21 cellular contexts compared by ENCODE assay signal in the genomic region with DNA sequence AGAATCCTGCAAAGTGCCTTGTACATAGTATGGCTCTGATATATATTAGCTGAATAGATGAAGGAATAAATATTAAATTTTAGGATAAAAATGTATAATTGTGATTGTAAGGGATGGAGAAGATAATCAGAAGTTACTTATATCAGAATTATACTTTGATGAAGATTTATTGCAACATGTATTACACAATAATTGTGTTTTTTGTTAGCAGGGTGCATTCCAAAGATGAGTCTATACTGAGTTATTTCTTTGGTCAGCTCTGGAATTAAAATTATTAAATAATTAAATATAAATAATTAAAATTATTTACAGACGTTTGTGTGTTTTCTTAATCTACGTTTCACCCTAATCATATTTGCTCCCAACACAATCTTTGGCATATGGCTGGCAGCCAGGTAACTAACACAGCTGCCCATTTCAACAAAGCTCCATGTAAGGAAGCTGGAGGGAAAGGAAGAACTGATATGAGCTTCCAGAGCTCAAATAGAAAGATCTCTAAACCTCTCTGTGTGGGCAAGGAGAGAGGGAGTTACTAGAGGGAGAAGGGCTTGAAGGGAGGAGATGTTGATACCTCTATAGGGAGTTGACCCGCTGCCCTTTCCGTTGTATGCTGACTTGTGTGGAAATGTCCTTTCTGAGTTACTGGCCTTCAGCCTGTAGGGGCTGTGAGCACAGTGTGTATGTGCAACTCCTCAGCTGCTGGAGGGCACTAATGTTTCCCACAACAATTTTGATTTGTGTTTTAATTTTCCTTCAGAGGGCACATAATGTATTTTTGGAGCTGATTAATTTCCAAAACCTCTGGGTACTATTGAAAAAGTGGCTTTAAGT.
"Had no signal": no experiment of that assay in that cellular context is flagged by ENCODE, and none has a peak within 500 bp of the region (broad histone marks: within the 10 kb centered on the region; RNA-seq: fewer than 3 reads in every experiment).

No MANE protein-coding gene starts in this region.

- H3K4me3 Mint-ChIP-seq: activated CD4-positive, alpha-beta memory T cell treated with anti-CD3 and anti-CD28 coated beads for 36 hours; activated T-cell treated with anti-CD3 and anti-CD28 coated beads, Interleukin-2, amount 50 U/mL, for 4 hours; dendritic cell treated with granulocyte-macrophage colony-stimulating factor and Interleukin-4, amounts not matched to agents 40 ng/mL and 50 ng/mL, for 4 days; naive B cell; stimulated activated naive B cell treated with anti-CD40 and anti-IgM and Interleukin-4, amounts not matched to agents 10 μg/mL and 1 μg/mL and 100 μg/mL, for 72 hours; T-cell had no signal

- H3K9me3 Mint-ChIP-seq: activated CD4-positive, alpha-beta memory T cell treated with anti-CD3 and anti-CD28 coated beads for 36 hours; activated T-cell treated with anti-CD3 and anti-CD28 coated beads, Interleukin-2, amount 50 U/mL, for 4 hours; dendritic cell treated with granulocyte-macrophage colony-stimulating factor and Interleukin-4, amounts not matched to agents 40 ng/mL and 50 ng/mL, for 4 days; naive B cell; stimulated activated naive B cell treated with anti-CD40 and anti-IgM and Interleukin-4, amounts not matched to agents 10 μg/mL and 1 μg/mL and 100 μg/mL, for 72 hours; T-cell had no signal

- H3K27me3 ChIP-seq: gastroesophageal sphincter, neutrophil, tibial artery had no signal

- H3K36me3 Mint-ChIP-seq: activated CD4-positive, alpha-beta memory T cell treated with anti-CD3 and anti-CD28 coated beads for 36 hours; naive B cell; stimulated activated naive B cell treated with anti-CD40 and anti-IgM and Interleukin-4, amounts not matched to agents 10 μg/mL and 1 μg/mL and 100 μg/mL, for 72 hours; T-cell had no signal

- H3K4me1 Mint-ChIP-seq: naive B cell; stimulated activated naive B cell treated with anti-CD40 and anti-IgM and Interleukin-4, amounts not matched to agents 10 μg/mL and 1 μg/mL and 100 μg/mL, for 72 hours had no signal

- H3K27ac Mint-ChIP-seq: activated CD4-positive, alpha-beta memory T cell treated with anti-CD3 and anti-CD28 coated beads for 36 hours; activated naive CD4-positive, alpha-beta T cell treated with anti-CD3 and anti-CD28 coated beads, Interleukin-2, amount 50 U/mL, for 72 hours; dendritic cell treated with granulocyte-macrophage colony-stimulating factor and Interleukin-4, amounts not matched to agents 40 ng/mL and 50 ng/mL, for 4 days; stimulated activated naive B cell treated with anti-CD40 and anti-IgM and Interleukin-4, amounts not matched to agents 10 μg/mL and 1 μg/mL and 100 μg/mL, for 72 hours; T-cell had no signal

- ATAC-seq: activated naive CD4-positive, alpha-beta T cell treated with anti-CD3 and anti-CD28 coated beads, Interleukin-2, amount 50 U/mL, for 72 hours; activated T-cell treated with anti-CD3 and anti-CD28 coated beads, Interleukin-2, amount 50 U/mL, for 4 hours; gastroesophageal sphincter; left cardiac atrium; stimulated activated naive B cell treated with anti-CD40 and anti-IgM and Interleukin-4, amounts not matched to agents 10 μg/mL and 1 μg/mL and 100 μg/mL, for 72 hours; T-cell had no signal

- H3K27me3 Mint-ChIP-seq: activated CD4-positive, alpha-beta memory T cell treated with anti-CD3 and anti-CD28 coated beads for 36 hours; naive B cell; stimulated activated naive B cell treated with anti-CD40 and anti-IgM and Interleukin-4, amounts not matched to agents 10 μg/mL and 1 μg/mL and 100 μg/mL, for 72 hours; T-cell had no signal

- DNase-seq: activated CD4-positive, alpha-beta memory T cell treated with anti-CD3 and anti-CD28 coated beads for 36 hours; activated CD4-positive, alpha-beta T cell treated with anti-CD3 and anti-CD28 coated beads for 1 hour; activated gamma-delta T cell; activated T-cell treated with anti-CD3 and anti-CD28 coated beads, Interleukin-2, amount 50 U/mL, for 4 hours; amygdala; effector memory CD4-positive, alpha-beta T cell; left cardiac atrium; naive B cell; retina; stimulated activated CD4-positive, alpha-beta T cell treated with anti-CD3 and anti-CD28 coated beads, Interleukin-15, amount 100 ng/mL, for 24 hours; stimulated activated CD4-positive, alpha-beta T cell treated with anti-CD3 and anti-CD28 coated beads, Interleukin-4, amount 100 ng/mL, for 1 hour; stimulated activated naive B cell treated with anti-CD40 and anti-IgM and Interleukin-4, amounts not matched to agents 10 μg/mL and 1 μg/mL and 100 μg/mL, for 72 hours; T-cell; T-helper 9 cell; tibial artery had no signal

- H3K36me3 ChIP-seq: gastroesophageal sphincter, neutrophil, tibial artery had no signal

- FAIRE-seq: urothelium cell line had no signal

- H3K4me3 ChIP-seq: gastroesophageal sphincter, lung, tibial artery had no signal
